ENCODE assay signal across 32 cellular contexts in the genomic region with DNA sequence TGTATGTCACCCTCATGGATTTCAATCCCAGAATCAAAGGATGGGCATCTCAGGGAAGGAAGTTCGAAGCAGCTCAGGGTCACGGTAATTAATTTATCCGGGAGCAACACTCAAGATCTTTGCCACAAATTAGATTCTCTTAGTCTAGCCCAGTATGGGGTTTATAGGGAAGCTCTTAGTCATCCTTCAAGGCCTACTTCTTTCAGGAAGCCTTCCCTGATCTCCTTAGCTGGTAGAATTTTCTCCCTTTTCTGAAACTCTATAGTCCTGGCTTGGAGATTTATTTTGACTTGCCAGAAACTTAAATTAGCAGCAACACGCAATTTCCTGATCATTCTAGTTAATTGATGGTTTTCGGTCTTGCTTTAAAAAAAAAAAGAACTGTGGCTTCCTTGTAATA.
"Had no signal": no experiment of that assay in that cellular context is flagged by ENCODE, and none has a peak within 500 bp of the region (broad histone marks: within the 10 kb centered on the region; RNA-seq: fewer than 3 reads in every experiment).

No MANE protein-coding gene starts in this region.

- H3K9ac ChIP-seq: KMS-11 had no signal

- H3K9me3 ChIP-seq: ascending aorta, SJCRH30 had no signal

- H3K27ac ChIP-seq: ascending aorta, cardiac muscle cell, KMS-11, SJCRH30, WERI-Rb-1 had no signal

- ATAC-seq: activated CD4-positive, alpha-beta T cell treated with anti-CD3 and anti-CD28 coated beads for 36 hours; activated T-cell treated with anti-CD3 and anti-CD28 coated beads, Interleukin-2, amount 50 U/mL, for 72 hours; activated T-helper 17 cell treated with anti-CD3 and anti-CD28 coated beads, Interleukin-2, amount 50 U/mL, for 72 hours; Panc1 had no signal

- DNase-seq: activated CD4-positive, alpha-beta memory T cell treated with anti-CD3 and anti-CD28 coated beads for 36 hours; activated CD4-positive, alpha-beta T cell treated with anti-CD3 and anti-CD28 coated beads for 36 hours; activated CD4-positive, alpha-beta T cell treated with anti-CD3 and anti-CD28 coated beads, Interleukin-2, amount 10 ng/mL, durations not matched to agents 7 days and 5 days; activated CD8-positive, alpha-beta memory T cell treated with anti-CD3 and anti-CD28 coated beads, Interleukin-2, amount 50 U/mL, for 4 hours; activated effector memory CD4-positive, alpha-beta T cell treated with anti-CD3 and anti-CD28 coated beads, Interleukin-2, amount 50 U/mL, for 16 hours; activated naive CD4-positive, alpha-beta T cell; activated naive CD8-positive, alpha-beta T cell treated with anti-CD3 and anti-CD28 coated beads, Interleukin-2, amount 10 ng/mL, durations not matched to agents 7 days and 5 days; activated T-cell treated with anti-CD3 and anti-CD28 coated beads for 4 hours; activated T-cell treated with anti-CD3 and anti-CD28 coated beads, Interleukin-2, amount 50 U/mL, for 72 hours; amygdala; MM.1S; MV-4-11; NCI-H1092; NCI-H1436 treated with DMSO at 0.1 percent for 48 hours; NCI-H1694 treated with DMSO at 0.1 percent for 48 hours; NCI-H2029; NCI-H345; NCI-H524 treated with DMSO at 0.1 percent for 48 hours; SHP77; SJCRH30; SW 1271; T-helper 1 cell; T-helper 2 cell; T1000 had no signal

- H3K4me3 Mint-ChIP-seq: activated CD4-positive, alpha-beta memory T cell treated with anti-CD3 and anti-CD28 coated beads for 36 hours; activated CD4-positive, alpha-beta T cell treated with anti-CD3 and anti-CD28 coated beads for 36 hours; activated CD4-positive, alpha-beta T cell treated with anti-CD3 and anti-CD28 coated beads, Interleukin-2, amount 10 ng/mL, durations not matched to agents 7 days and 5 days; activated naive CD4-positive, alpha-beta T cell treated with anti-CD3 and anti-CD28 coated beads, Interleukin-2, amount 50 U/mL, for 24 hours; activated naive CD8-positive, alpha-beta T cell treated with anti-CD3 and anti-CD28 coated beads, Interleukin-2, amount 10 ng/mL, durations not matched to agents 7 days and 5 days; activated T-cell treated with anti-CD3 and anti-CD28 coated beads, Interleukin-2, amount 50 U/mL, for 72 hours; activated T-helper 17 cell treated with anti-CD3 and anti-CD28 coated beads, Interleukin-2, amount 50 U/mL, for 72 hours; central memory CD8-positive, alpha-beta T cell had no signal

- H3K4me1 Mint-ChIP-seq: activated CD4-positive, alpha-beta T cell treated with anti-CD3 and anti-CD28 coated beads for 36 hours; activated CD4-positive, alpha-beta T cell treated with anti-CD3 and anti-CD28 coated beads, Interleukin-2, amount 10 ng/mL, durations not matched to agents 7 days and 5 days; activated naive CD4-positive, alpha-beta T cell treated with anti-CD3 and anti-CD28 coated beads, Interleukin-2, amount 50 U/mL, for 24 hours; activated naive CD8-positive, alpha-beta T cell treated with anti-CD3 and anti-CD28 coated beads, Interleukin-2, amount 10 ng/mL, durations not matched to agents 7 days and 5 days; activated T-helper 17 cell treated with anti-CD3 and anti-CD28 coated beads, Interleukin-2, amount 50 U/mL, for 72 hours; central memory CD8-positive, alpha-beta T cell had no signal

- H3K4me3 ChIP-seq: ascending aorta, cardiac muscle cell, SJCRH30 had no signal

- H3K36me3 ChIP-seq: ascending aorta, cardiac muscle cell, SJCRH30, WERI-Rb-1 had no signal

- H3K4me2 ChIP-seq: KMS-11 had no signal

- H3K9me3 Mint-ChIP-seq: activated CD4-positive, alpha-beta memory T cell treated with anti-CD3 and anti-CD28 coated beads for 36 hours; activated CD4-positive, alpha-beta T cell treated with anti-CD3 and anti-CD28 coated beads, Interleukin-2, amount 10 ng/mL, durations not matched to agents 7 days and 5 days; activated naive CD4-positive, alpha-beta T cell treated with anti-CD3 and anti-CD28 coated beads, Interleukin-2, amount 50 U/mL, for 24 hours; activated naive CD8-positive, alpha-beta T cell treated with anti-CD3 and anti-CD28 coated beads, Interleukin-2, amount 10 ng/mL, durations not matched to agents 7 days and 5 days; activated T-cell treated with anti-CD3 and anti-CD28 coated beads, Interleukin-2, amount 50 U/mL, for 72 hours; activated T-helper 17 cell treated with anti-CD3 and anti-CD28 coated beads, Interleukin-2, amount 50 U/mL, for 72 hours; central memory CD8-positive, alpha-beta T cell had no signal

- H3K27ac Mint-ChIP-seq: activated CD4-positive, alpha-beta memory T cell treated with anti-CD3 and anti-CD28 coated beads for 36 hours; activated CD4-positive, alpha-beta T cell treated with anti-CD3 and anti-CD28 coated beads for 36 hours; activated CD4-positive, alpha-beta T cell treated with anti-CD3 and anti-CD28 coated beads, Interleukin-2, amount 10 ng/mL, durations not matched to agents 7 days and 5 days; activated naive CD4-positive, alpha-beta T cell treated with anti-CD3 and anti-CD28 coated beads, Interleukin-2, amount 50 U/mL, for 24 hours; activated naive CD8-positive, alpha-beta T cell treated with anti-CD3 and anti-CD28 coated beads, Interleukin-2, amount 10 ng/mL, durations not matched to agents 7 days and 5 days; activated T-cell treated with anti-CD3 and anti-CD28 coated beads, Interleukin-2, amount 50 U/mL, for 72 hours; activated T-helper 17 cell treated with anti-CD3 and anti-CD28 coated beads, Interleukin-2, amount 50 U/mL, for 72 hours had no signal

- H3K36me3 Mint-ChIP-seq: activated CD4-positive, alpha-beta memory T cell treated with anti-CD3 and anti-CD28 coated beads for 36 hours; activated naive CD4-positive, alpha-beta T cell treated with anti-CD3 and anti-CD28 coated beads, Interleukin-2, amount 50 U/mL, for 24 hours; activated naive CD8-positive, alpha-beta T cell treated with anti-CD3 and anti-CD28 coated beads, Interleukin-2, amount 10 ng/mL, durations not matched to agents 7 days and 5 days had no signal

- H3K27me3 ChIP-seq: ascending aorta, cardiac muscle cell, SJCRH30 had no signal

- H3K4me1 ChIP-seq: ascending aorta had no signal
